13 cellular contexts compared by ENCODE assay signal in the genomic region with DNA sequence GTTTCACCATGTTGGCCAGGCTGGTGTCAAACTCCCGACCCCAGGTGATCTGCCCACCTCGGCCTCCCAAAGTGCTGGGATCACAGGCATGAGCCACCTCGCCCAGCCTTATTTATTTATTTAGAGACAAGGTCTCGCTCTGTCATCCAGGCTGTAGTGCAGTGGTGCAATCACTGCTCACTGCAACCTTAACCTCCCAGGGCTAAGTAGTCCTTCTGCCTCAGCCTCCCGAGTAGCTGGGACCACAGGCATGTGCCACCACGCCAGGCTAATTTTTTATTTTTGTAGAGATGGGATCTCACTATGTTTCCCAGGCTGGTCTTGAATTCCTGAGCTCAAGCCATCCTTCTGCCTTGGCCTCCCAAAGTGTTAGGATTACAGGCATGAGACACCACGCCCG. TPM values are rescaled to one million over a fixed set of nuclear protein-coding genes. Genes with fewer than 3 reads are reported as not detected.
"Had no signal": no experiment of that assay in that cellular context is flagged by ENCODE, and none has a peak within 500 bp of the region (broad histone marks: within the 10 kb centered on the region; RNA-seq: fewer than 3 reads in every experiment).

No MANE protein-coding gene starts in this region.

RNA-seq across cellular contexts. Expression of gene NECTIN2, which starts 11.7 kb away (rescaled TPM):
- total RNA-seq: activated CD4-positive, alpha-beta T cell treated with anti-CD3 and anti-CD28 coated beads, Interleukin-2, amount 10 ng/mL, durations not matched to agents 7 days and 5 days; T-helper 2 cell treated with Interferon-gamma antibody and Interleukin-4, amounts not matched to agents 100 ng/mL and 5 ng/mL, for 36 hours had no signal

RNA-seq across cellular contexts. Expression of gene BCAM, which starts 25.5 kb away (rescaled TPM):
- total RNA-seq: activated B cell treated with CpG ODN at 0.5 μM for 24 hours; activated CD4-positive, alpha-beta memory T cell treated with anti-CD3 and anti-CD28 coated beads for 36 hours; activated CD4-positive, alpha-beta memory T cell treated with anti-CD3 and anti-CD28 coated beads, Interleukin-2, amount 10 ng/mL, durations not matched to agents 7 days and 5 days; activated CD4-positive, alpha-beta T cell treated with anti-CD3 and anti-CD28 coated beads for 36 hours; activated CD4-positive, alpha-beta T cell treated with anti-CD3 and anti-CD28 coated beads, Interleukin-2, amount 10 ng/mL, durations not matched to agents 24 days and 14 days; activated CD4-positive, alpha-beta T cell treated with anti-CD3 and anti-CD28 coated beads, Interleukin-2, amount 10 ng/mL, durations not matched to agents 7 days and 5 days; activated CD8-positive, alpha-beta memory T cell treated with anti-CD3 and anti-CD28 coated beads for 36 hours; activated CD8-positive, alpha-beta memory T cell treated with anti-CD3 and anti-CD28 coated beads, Interleukin-2, amount 10 ng/mL, durations not matched to agents 7 days and 5 days; activated CD8-positive, alpha-beta T cell treated with anti-CD3 and anti-CD28 coated beads for 36 hours; activated CD8-positive, alpha-beta T cell treated with anti-CD3 and anti-CD28 coated beads, Interleukin-2, amount 10 ng/mL, durations not matched to agents 7 days and 5 days; T-helper 1 cell treated with Interleukin-12 subunit alpha and Interleukin-12 subunit beta and Interleukin-4 antibody, amounts not matched to agents 30 ng/mL and 1 ng/mL, for 36 hours; T-helper 17 cell; T-helper 2 cell treated with Interferon-gamma antibody and Interleukin-4, amounts not matched to agents 100 ng/mL and 5 ng/mL, for 36 hours had no signal

RNA-seq across cellular contexts. Expression of gene CBLC, which starts 56.7 kb away (rescaled TPM):
- total RNA-seq: activated B cell treated with CpG ODN at 0.5 μM for 24 hours; activated CD4-positive, alpha-beta memory T cell treated with anti-CD3 and anti-CD28 coated beads for 36 hours; activated CD4-positive, alpha-beta memory T cell treated with anti-CD3 and anti-CD28 coated beads, Interleukin-2, amount 10 ng/mL, durations not matched to agents 7 days and 5 days; activated CD4-positive, alpha-beta T cell treated with anti-CD3 and anti-CD28 coated beads for 36 hours; activated CD4-positive, alpha-beta T cell treated with anti-CD3 and anti-CD28 coated beads, Interleukin-2, amount 10 ng/mL, durations not matched to agents 24 days and 14 days; activated CD4-positive, alpha-beta T cell treated with anti-CD3 and anti-CD28 coated beads, Interleukin-2, amount 10 ng/mL, durations not matched to agents 7 days and 5 days; activated CD8-positive, alpha-beta memory T cell treated with anti-CD3 and anti-CD28 coated beads for 36 hours; activated CD8-positive, alpha-beta memory T cell treated with anti-CD3 and anti-CD28 coated beads, Interleukin-2, amount 10 ng/mL, durations not matched to agents 7 days and 5 days; activated CD8-positive, alpha-beta T cell treated with anti-CD3 and anti-CD28 coated beads for 36 hours; activated CD8-positive, alpha-beta T cell treated with anti-CD3 and anti-CD28 coated beads, Interleukin-2, amount 10 ng/mL, durations not matched to agents 7 days and 5 days; T-helper 1 cell treated with Interleukin-12 subunit alpha and Interleukin-12 subunit beta and Interleukin-4 antibody, amounts not matched to agents 30 ng/mL and 1 ng/mL, for 36 hours; T-helper 17 cell; T-helper 2 cell treated with Interferon-gamma antibody and Interleukin-4, amounts not matched to agents 100 ng/mL and 5 ng/mL, for 36 hours had no signal
